8 cellular contexts compared by ENCODE assay signal in the genomic region with DNA sequence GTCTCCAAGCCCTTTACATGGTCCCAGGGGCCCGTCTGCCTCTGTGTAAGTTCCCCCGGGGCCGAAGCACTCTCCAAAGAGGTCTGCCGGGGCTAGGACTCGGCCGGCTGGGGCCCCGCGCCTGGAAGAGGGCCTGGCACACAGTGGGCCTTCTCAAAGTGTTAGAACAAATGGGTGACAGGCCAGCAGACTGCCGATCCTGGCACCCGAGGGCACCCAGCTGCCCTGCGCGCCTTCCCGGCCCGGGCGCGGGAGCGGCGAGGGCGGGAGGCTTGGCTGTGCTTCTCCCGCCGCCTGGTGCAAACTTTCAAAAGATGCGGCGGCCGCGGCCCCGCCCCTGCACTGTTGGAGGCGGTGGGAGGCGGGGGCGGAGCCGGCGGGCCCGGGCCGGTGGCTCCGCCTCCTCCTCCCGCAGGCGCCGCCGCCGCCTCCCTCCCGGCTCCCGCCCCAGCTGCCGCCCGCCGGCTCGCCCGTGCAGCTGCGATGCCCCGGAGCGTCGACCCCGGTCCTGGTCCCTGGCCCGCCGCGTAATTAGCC. TPM values are rescaled to one million over a fixed set of nuclear protein-coding genes. Genes with fewer than 3 reads are reported as not detected.
A peak's percentile ranks its signal among the peaks of the same experiment; 100 is the strongest.
DNase-seq lines count a peak whose midpoint lies in the region; ATAC-seq and TF ChIP-seq lines count a peak whose summit lies in the region.

A gene with protein sequence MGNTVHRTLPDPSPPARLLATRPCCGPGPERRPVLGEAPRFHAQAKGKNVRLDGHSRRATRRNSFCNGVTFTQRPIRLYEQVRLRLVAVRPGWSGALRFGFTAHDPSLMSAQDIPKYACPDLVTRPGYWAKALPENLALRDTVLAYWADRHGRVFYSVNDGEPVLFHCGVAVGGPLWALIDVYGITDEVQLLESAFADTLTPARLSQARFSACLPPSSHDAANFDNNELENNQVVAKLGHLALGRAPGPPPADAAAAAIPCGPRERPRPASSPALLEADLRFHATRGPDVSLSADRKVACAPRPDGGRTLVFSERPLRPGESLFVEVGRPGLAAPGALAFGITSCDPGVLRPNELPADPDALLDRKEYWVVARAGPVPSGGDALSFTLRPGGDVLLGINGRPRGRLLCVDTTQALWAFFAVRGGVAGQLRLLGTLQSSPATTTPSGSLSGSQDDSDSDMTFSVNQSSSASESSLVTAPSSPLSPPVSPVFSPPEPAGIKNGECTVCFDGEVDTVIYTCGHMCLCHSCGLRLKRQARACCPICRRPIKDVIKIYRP (plus strand): TSS at position 442 of the 537 bp plus-strand sequence. CDS start 144 bp downstream, outside the sequence.

- DNase-seq in DMS53 treated with DMSO at 0.1 percent for 48 hours (lab: John Stamatoyannopoulos, UW; ENCODE audit: unreplicated experiment), result peak; percentile 59
- DNase-seq in NCI-H2227 treated with DMSO at 0.1 percent for 48 hours (lab: John Stamatoyannopoulos, UW), result peak; percentile 34
- peak; percentile 74 for DNase-seq in activated CD4-positive, alpha-beta memory T cell treated with anti-CD3 and anti-CD28 coated beads, Interleukin-2, amount 10 ng/mL, durations not matched to agents 7 days and 5 days
- DNase-seq in endothelial cell (ENCODE audit: low spot score), result peak; percentile 68
- peak; percentile 81 for DNase-seq in medulla oblongata (ENCODE audit: extremely low spot score)
- DNase-seq in stimulated activated CD8-positive, alpha-beta memory T cell treated with anti-CD3 and anti-CD28 coated beads, Interleukin-2, amount 100 ng/mL, for 48 hours (ENCODE audit: low read depth in 2 of 2), result peak; percentile 30 to 40

- ATAC-seq in HG02642 (IDR thresholded peaks at IDR 0.05; ENCODE audit: poor library complexity, unreplicated experiment), result peak; percentile 57
- no peak for ATAC-seq in GM18873 (IDR thresholded peaks at IDR 0.05; ENCODE audit: low FRiP score, unreplicated experiment)

- CTCF ChIA-PET in activated CD4-positive, alpha-beta memory T cell treated with anti-CD3 and anti-CD28 coated beads, Interleukin-2, amount 10 ng/mL, durations not matched to agents 7 days and 5 days (lab: Charles Lee), result interaction anchor here (1.2 kb wide), 1 partner anchor 56 kb away, joined by 3 read pairs; no protein-coding TSS in a partner anchor

- H3K36me3 Mint-ChIP-seq in activated CD4-positive, alpha-beta memory T cell treated with anti-CD3 and anti-CD28 coated beads, Interleukin-2, amount 10 ng/mL, durations not matched to agents 7 days and 5 days (ENCODE audit: low read depth), result no peaks in the 10 kb centered on the region
- peaks cover 4% of the 10 kb centered on the region for H3K36me3 Mint-ChIP-seq in endothelial cell (ENCODE audit: low read depth, unreplicated experiment)

- H3K4me3 Mint-ChIP-seq in activated CD4-positive, alpha-beta memory T cell treated with anti-CD3 and anti-CD28 coated beads, Interleukin-2, amount 10 ng/mL, durations not matched to agents 7 days and 5 days, result peak within 1 kb of the TSS; percentile 62
- H3K4me3 Mint-ChIP-seq in endothelial cell (ENCODE audit: unreplicated experiment), result no peak within 1 kb of the TSS

- peaks cover 9% of the 10 kb centered on the region for H3K4me1 Mint-ChIP-seq in activated CD4-positive, alpha-beta memory T cell treated with anti-CD3 and anti-CD28 coated beads, Interleukin-2, amount 10 ng/mL, durations not matched to agents 7 days and 5 days
- no peaks in the 10 kb centered on the region for H3K4me1 Mint-ChIP-seq in endothelial cell (ENCODE audit: unreplicated experiment)

- no peaks in the 10 kb centered on the region for H3K9me3 Mint-ChIP-seq in activated CD4-positive, alpha-beta memory T cell treated with anti-CD3 and anti-CD28 coated beads, Interleukin-2, amount 10 ng/mL, durations not matched to agents 7 days and 5 days
- H3K9me3 Mint-ChIP-seq in endothelial cell (ENCODE audit: unreplicated experiment), result no peaks in the 10 kb centered on the region

- H3K27me3 Mint-ChIP-seq in activated CD4-positive, alpha-beta memory T cell treated with anti-CD3 and anti-CD28 coated beads, Interleukin-2, amount 10 ng/mL, durations not matched to agents 7 days and 5 days, result peaks cover 46% of the 10 kb centered on the region
- H3K27me3 Mint-ChIP-seq in endothelial cell (ENCODE audit: unreplicated experiment), result peaks cover 10% of the 10 kb centered on the region

- POLR2A ChIA-PET in activated CD4-positive, alpha-beta memory T cell treated with anti-CD3 and anti-CD28 coated beads, Interleukin-2, amount 10 ng/mL, durations not matched to agents 7 days and 5 days (lab: Charles Lee), result interaction anchor here (0.9 kb wide), 1 partner anchor 56 kb away, joined by 4 read pairs; no protein-coding TSS in a partner anchor

- no peak within 1 kb of the TSS for H3K27ac Mint-ChIP-seq in activated CD4-positive, alpha-beta memory T cell treated with anti-CD3 and anti-CD28 coated beads, Interleukin-2, amount 10 ng/mL, durations not matched to agents 7 days and 5 days
- no peak within 1 kb of the TSS for H3K27ac Mint-ChIP-seq in endothelial cell (ENCODE audit: unreplicated experiment)

- TF ChIP-seq CTCF in endothelial cell (IDR thresholded peaks at IDR 0.05; ENCODE audit: unreplicated experiment), result no peak

RNA-seq across cellular contexts. Expression of the gene that starts here (rescaled TPM):
- total RNA-seq in activated CD4-positive, alpha-beta memory T cell treated with anti-CD3 and anti-CD28 coated beads, Interleukin-2, amount 10 ng/mL, durations not matched to agents 7 days and 5 days, result 1 to 10 TPM; 3.0 to 3.3 TPM
- total RNA-seq in endothelial cell (ENCODE audit: unreplicated experiment), result 0.13 TPM

Comparison
In these comparisons a context has a peak if more than half of its experiments do, and no peak if none do; other contexts are left out.
1. Peak in DNase-seq in endothelial cell; RNA of the gene not detected or under 1 TPM.